1 cellular context compared by ENCODE assay signal in the genomic region with DNA sequence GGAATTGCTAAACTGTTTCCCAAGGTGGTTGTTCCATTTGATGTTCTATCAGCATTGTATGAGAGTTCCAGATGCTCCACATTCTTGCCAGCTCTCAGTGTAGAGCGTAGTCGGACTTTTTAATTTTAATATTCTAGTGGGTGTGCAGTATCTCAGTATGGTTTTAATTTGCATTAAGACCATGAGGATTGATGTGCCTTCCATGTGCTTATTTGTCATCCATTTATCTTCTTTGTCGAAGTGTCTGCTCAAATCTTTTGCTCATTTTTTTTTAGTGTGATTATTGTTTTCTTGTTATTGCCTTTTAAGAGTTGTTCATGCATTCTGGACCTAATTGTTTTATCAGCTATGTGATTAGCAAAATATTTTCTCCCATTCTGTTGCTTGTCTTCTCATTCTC.
TF ChIP-seq lines count a peak whose summit lies in the region.

No MANE protein-coding gene starts in this region.

TF ChIP-seq in HepG2, 621 proteins besides CTCF, POLR2A, EP300 and RAD21 (continued from another document):
- TF ChIP-seq, protein P1, sequence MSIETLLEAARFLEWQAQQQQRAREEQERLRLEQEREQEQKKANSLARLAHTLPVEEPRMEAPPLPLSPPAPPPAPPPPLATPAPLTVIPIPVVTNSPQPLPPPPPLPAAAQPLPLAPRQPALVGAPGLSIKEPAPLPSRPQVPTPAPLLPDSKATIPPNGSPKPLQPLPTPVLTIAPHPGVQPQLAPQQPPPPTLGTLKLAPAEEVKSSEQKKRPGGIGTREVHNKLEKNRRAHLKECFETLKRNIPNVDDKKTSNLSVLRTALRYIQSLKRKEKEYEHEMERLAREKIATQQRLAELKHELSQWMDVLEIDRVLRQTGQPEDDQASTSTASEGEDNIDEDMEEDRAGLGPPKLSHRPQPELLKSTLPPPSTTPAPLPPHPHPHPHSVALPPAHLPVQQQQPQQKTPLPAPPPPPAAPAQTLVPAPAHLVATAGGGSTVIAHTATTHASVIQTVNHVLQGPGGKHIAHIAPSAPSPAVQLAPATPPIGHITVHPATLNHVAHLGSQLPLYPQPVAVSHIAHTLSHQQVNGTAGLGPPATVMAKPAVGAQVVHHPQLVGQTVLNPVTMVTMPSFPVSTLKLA (IDR thresholded peaks at IDR 0.05), result peak; percentile 97
